ENCODE assay signal across 1 cellular context in genomic region chr4:111982089-111982488, GRCh38.
TF ChIP-seq lines count a peak whose summit lies in the region.

No MANE protein-coding gene starts in this region.

TF ChIP-seq in GM12878, 131 proteins besides CTCF, POLR2A, EP300 and RAD21 (continued from another document):
- TF ChIP-seq ZNF592 (IDR thresholded peaks at IDR 0.05) (no peak), STAT1 (conservative IDR thresholded peaks at IDR 0.05) (no peak), CEBPB (IDR thresholded peaks at IDR 0.05; ENCODE audit: borderline replicate concordance in 1 of 2, low read depth in 2 of 2, low read length in 2 of 2) (no peak), NR2C1 (IDR thresholded peaks at IDR 0.05) (no peak), SP1 (IDR thresholded peaks at IDR 0.05; ENCODE audit: low read depth, low read length) (no peak), CREM (IDR thresholded peaks at IDR 0.05; ENCODE audit: low read depth) (no peak), ZNF622 (IDR thresholded peaks at IDR 0.05) (no peak)
TF ChIP-seq in GM12878: peak in this region for 0.
